ENCODE assay signal across 12 cellular contexts in genomic region chr11:100830295-100830694, GRCh38.
DNase-seq lines count a peak whose midpoint lies in the region; ATAC-seq, FAIRE-seq and TF ChIP-seq lines count a peak whose summit lies in the region.
"Had no signal": no experiment of that assay in that cellular context is flagged by ENCODE, and none has a peak within 500 bp of the region (broad histone marks: within the 10 kb centered on the region; RNA-seq: fewer than 3 reads in every experiment).

No MANE protein-coding gene starts in this region.

- H3K27me3 ChIP-seq in gastrocnemius medialis (no peaks in the 10 kb centered on the region), colonic mucosa (no peaks in the 10 kb centered on the region)
- H3K27me3 ChIP-seq in CD8-positive, alpha-beta memory T cell (ENCODE audit: insufficient read depth, low read length, poor library complexity, severe bottlenecking): no peaks in the 10 kb centered on the region
- H3K27me3 ChIP-seq: ovary had no signal

- no peak for TF ChIP-seq POLR2A in gastrocnemius medialis (IDR thresholded peaks at IDR 0.05)

- H3K9me3 Mint-ChIP-seq in CD8-positive, alpha-beta memory T cell: peaks cover 4 to 11% (median 7%) of the 10 kb centered on the region in 5 donors
- H3K9me3 Mint-ChIP-seq: CD8-positive, alpha-beta T cell had no signal

- peaks cover 0 to 2% of the 10 kb centered on the region in 2 donors for H3K27me3 Mint-ChIP-seq in CD8-positive, alpha-beta memory T cell

- ATAC-seq in left ventricle myocardium superior (peak; percentile 78), gastrocnemius medialis (peak; percentile 89 to 91)
- ATAC-seq: CD8-positive, alpha-beta T cell had no signal

- H3K36me3 Mint-ChIP-seq in CD8-positive, alpha-beta memory T cell: no peaks in the 10 kb centered on the region
- H3K36me3 Mint-ChIP-seq: CD8-positive, alpha-beta T cell had no signal

- H3K27ac ChIP-seq in gastrocnemius medialis: peak overlapping the region; percentile 53 to 85 (median 58)
- no peak overlapping the region for H3K27ac ChIP-seq in colonic mucosa
- H3K27ac ChIP-seq in CD8-positive, alpha-beta memory T cell (ENCODE audit: low read depth, low read length): no peak overlapping the region
- H3K27ac ChIP-seq: ovary had no signal

- H3K4me3 ChIP-seq in gastrocnemius medialis (peak overlapping the region in 1 of 4 donors; percentile 17), colonic mucosa (no peak overlapping the region)
- no peak overlapping the region for H3K4me3 ChIP-seq in CD8-positive, alpha-beta memory T cell (ENCODE audit: low read length)
- H3K4me3 ChIP-seq: ovary had no signal

- H3K4me1 ChIP-seq in gastrocnemius medialis (peaks cover 21 to 39% of the 10 kb centered on the region in 2 donors), colonic mucosa (no peaks in the 10 kb centered on the region)
- H3K4me1 ChIP-seq in CD8-positive, alpha-beta memory T cell (ENCODE audit: insufficient read depth, low read length): no peaks in the 10 kb centered on the region

- in situ Hi-C loops in gastrocnemius medialis (cut with MboI; ENCODE audit: low sequenced_read_pairs in 4 of 4): no loop called here

- FAIRE-seq in RCC 7860 (lab: Jason Lieb, UNC): peak; percentile 59

- DNase-seq in HEK293T (ENCODE audit: extremely low spot score) (peak; percentile 21), RCC 7860 (ENCODE audit: low spot score) (peak; percentile 66), left ventricle myocardium superior (peak; percentile 33), gastrocnemius medialis (peak; percentile 55 to 66), putamen (ENCODE audit: low spot score) (no peak), colonic mucosa (no peak)
- DNase-seq in CD8-positive, alpha-beta memory T cell: no peak
- DNase-seq: activated T-cell treated with anti-CD3 and anti-CD28 coated beads, Interleukin-2, amount 50 U/mL, for 1 hour; CD8-positive, alpha-beta T cell; stimulated activated CD4-positive, alpha-beta T cell treated with anti-CD3 and anti-CD28 coated beads, Interleukin-2, amount 100 ng/mL, for 48 hours; stimulated activated naive CD4-positive, alpha-beta T cell treated with Interleukin-2 at 50 U/mL for 16 hours had no signal

- POLR2A ChIA-PET in HEK293T (lab: Yijun Ruan, JAX): no interaction called here
- POLR2A ChIA-PET in CD8-positive, alpha-beta memory T cell (lab: Charles Lee): no interaction called here

- H3K36me3 ChIP-seq in gastrocnemius medialis (no peaks in the 10 kb centered on the region), colonic mucosa (no peaks in the 10 kb centered on the region)
- no peaks in the 10 kb centered on the region for H3K36me3 ChIP-seq in CD8-positive, alpha-beta memory T cell (ENCODE audit: insufficient read depth, low read length)
- H3K36me3 ChIP-seq: ovary had no signal

- CTCF ChIA-PET in HEK293T (lab: Yijun Ruan, JAX): interaction anchor here (0.6 to 1.1 kb wide), 2 partner anchors 15 to 18 kb away, joined by 4 to 5 read pairs; no protein-coding TSS in a partner anchor
- CTCF ChIA-PET in CD8-positive, alpha-beta memory T cell (lab: Charles Lee): no interaction called here

- intact Hi-C loops in left ventricle myocardium superior (cut with micrococcal nuclease) (no loop called here), gastrocnemius medialis (cut with DNase I; ENCODE audit: low total_unique reads) (loop anchor here (2.0 kb wide), 1 partner anchor 41 kb away; no protein-coding TSS in a partner anchor), colonic mucosa (cut with DNase I) (no loop called here)

- H3K9me3 ChIP-seq in gastrocnemius medialis (no peaks in the 10 kb centered on the region), colonic mucosa (no peaks in the 10 kb centered on the region)
- no peaks in the 10 kb centered on the region for H3K9me3 ChIP-seq in CD8-positive, alpha-beta memory T cell (ENCODE audit: low read length)
- H3K9me3 ChIP-seq: ovary had no signal

- no peak overlapping the region for H3K27ac Mint-ChIP-seq in CD8-positive, alpha-beta memory T cell
- H3K27ac Mint-ChIP-seq: CD8-positive, alpha-beta T cell had no signal

- no peak overlapping the region for H3K4me3 Mint-ChIP-seq in CD8-positive, alpha-beta memory T cell
- H3K4me3 Mint-ChIP-seq: CD8-positive, alpha-beta T cell had no signal

- no peaks in the 10 kb centered on the region for H3K4me1 Mint-ChIP-seq in CD8-positive, alpha-beta memory T cell

- H3K9ac ChIP-seq in colonic mucosa (ENCODE audit: low read depth in 2 of 2, low read length in 2 of 2): no peak overlapping the region

- TF ChIP-seq CTCF in gastrocnemius medialis (IDR thresholded peaks at IDR 0.05 in 4 of 5, conservative IDR thresholded peaks at IDR 0.05 in 1 of 5): no peak
- no peak for TF ChIP-seq CTCF in colonic mucosa (IDR thresholded peaks at IDR 0.05)

TF ChIP-seq in HEK293T, 16 proteins besides CTCF, POLR2A, EP300 and RAD21:
- TF ChIP-seq FOXK2 (IDR thresholded peaks at IDR 0.05): no peak
- TF ChIP-seq PKNOX1 (IDR thresholded peaks at IDR 0.05): no peak
- no peak for TF ChIP-seq ARNT (IDR thresholded peaks at IDR 0.05)
- TF ChIP-seq NFRKB (IDR thresholded peaks at IDR 0.05): no peak

Comparison
In these comparisons a context has a peak if more than half of its experiments do, and no peak if none do; other contexts are left out.
1. DNase-seq: peak in HEK293T (single experiment), RCC 7860 (single experiment), left ventricle myocardium superior (single experiment) and gastrocnemius medialis (2 of 2); none in putamen (single experiment), colonic mucosa (single experiment) and CD8-positive, alpha-beta memory T cell (0 of 5).
2. H3K27ac ChIP-seq: peak in gastrocnemius medialis (4 of 4); none in colonic mucosa (single experiment) and CD8-positive, alpha-beta memory T cell (single experiment).